In the genomic region with DNA sequence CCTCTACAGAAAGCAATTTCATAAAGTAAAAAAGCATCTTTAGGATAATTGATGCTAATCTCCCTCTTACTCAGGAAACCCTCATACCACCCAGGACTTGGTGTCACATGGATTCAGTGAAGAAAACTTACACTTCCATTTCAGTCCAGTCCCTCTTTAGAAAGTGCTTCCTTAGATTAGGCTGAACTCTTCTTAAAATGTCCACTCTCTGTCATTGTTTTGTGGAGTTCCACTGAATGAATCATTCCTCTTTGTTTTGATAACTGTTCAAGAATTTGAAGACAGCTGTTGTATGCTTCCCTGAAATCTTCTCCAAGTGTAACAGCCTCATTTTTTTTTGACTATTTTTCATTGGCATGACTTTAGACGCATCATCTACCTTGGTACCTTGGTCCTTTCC, we compare ENCODE assay signal across 16 cellular contexts.
DNase-seq lines count a peak whose midpoint lies in the region; FAIRE-seq and TF ChIP-seq lines count a peak whose summit lies in the region.
"Had no signal": no experiment of that assay in that cellular context is flagged by ENCODE, and none has a peak within 500 bp of the region (broad histone marks: within the 10 kb centered on the region; RNA-seq: fewer than 3 reads in every experiment).

No MANE protein-coding gene starts in this region.

- no peaks in the 10 kb centered on the region for H3K9me3 Mint-ChIP-seq in T-helper 2 cell treated with Interferon-gamma antibody and Interleukin-4, amounts not matched to agents 5 μg/mL and 100 μg/mL, for 36 hours

- TF ChIP-seq CTCF in brain microvascular endothelial cell (IDR thresholded peaks at IDR 0.05; ENCODE audit: low read depth, low read length, missing control alignments): no peak

- DNase-seq in HCEC 1CT: peak; percentile 80
- DNase-seq in brain microvascular endothelial cell: peak; percentile 30
- DNase-seq in hepatic stellate cell (ENCODE audit: low spot score): peak; percentile 25
- DNase-seq in urothelium cell line (ENCODE audit: low spot score): peak; percentile 18
- DNase-seq in SHP77 treated with DMSO at 0.1 percent for 48 hours (lab: John Stamatoyannopoulos, UW): no peak
- DNase-seq in H4 (ENCODE audit: low spot score): no peak
- DNase-seq in T-helper 2 cell treated with Interferon-gamma antibody and Interleukin-4, amounts not matched to agents 5 μg/mL and 100 μg/mL, for 36 hours (ENCODE audit: low spot score): no peak
- DNase-seq: COR-L47, cortex of kidney, KBM-7, NCI-H187 treated with DMSO at 0.1 percent for 48 hours, NCI-H82, nucleus accumbens, SHP77 had no signal

- no peak overlapping the region for H3K4me3 ChIP-seq in brain microvascular endothelial cell (ENCODE audit: low read depth, low read length)

- no peaks in the 10 kb centered on the region for H3K36me3 ChIP-seq in brain microvascular endothelial cell (replicated peaks)

- in situ Hi-C loops in brain microvascular endothelial cell (cut with HindIII; ENCODE audit: low pct_ligation_motif_present, low sequenced_read_pairs): no loop called here

- H3K27me3 ChIP-seq in brain microvascular endothelial cell (replicated peaks): no peaks in the 10 kb centered on the region

- peak overlapping the region; percentile 82 for H3K27ac ChIP-seq in brain microvascular endothelial cell

- no peaks in the 10 kb centered on the region for H3K27me3 Mint-ChIP-seq in T-helper 2 cell treated with Interferon-gamma antibody and Interleukin-4, amounts not matched to agents 5 μg/mL and 100 μg/mL, for 36 hours (ENCODE audit: low read depth)
- H3K27me3 Mint-ChIP-seq: activated naive CD8-positive, alpha-beta T cell had no signal

- no peaks in the 10 kb centered on the region for H3K36me3 Mint-ChIP-seq in T-helper 2 cell treated with Interferon-gamma antibody and Interleukin-4, amounts not matched to agents 5 μg/mL and 100 μg/mL, for 36 hours (ENCODE audit: low read depth)
- H3K36me3 Mint-ChIP-seq: activated naive CD8-positive, alpha-beta T cell had no signal

- no peak overlapping the region for H3K4me3 Mint-ChIP-seq in T-helper 2 cell treated with Interferon-gamma antibody and Interleukin-4, amounts not matched to agents 5 μg/mL and 100 μg/mL, for 36 hours
- H3K4me3 Mint-ChIP-seq: activated naive CD8-positive, alpha-beta T cell had no signal

- H3K4me1 Mint-ChIP-seq in T-helper 2 cell treated with Interferon-gamma antibody and Interleukin-4, amounts not matched to agents 5 μg/mL and 100 μg/mL, for 36 hours (ENCODE audit: low read depth): no peaks in the 10 kb centered on the region

- FAIRE-seq in urothelium cell line (lab: Jason Lieb, UNC): no peak
- FAIRE-seq: TTC549 had no signal

- no peak overlapping the region for H3K27ac Mint-ChIP-seq in T-helper 2 cell treated with Interferon-gamma antibody and Interleukin-4, amounts not matched to agents 5 μg/mL and 100 μg/mL, for 36 hours
- H3K27ac Mint-ChIP-seq: activated naive CD8-positive, alpha-beta T cell had no signal

Comparison
In these comparisons a context has a peak if more than half of its experiments do, and no peak if none do; other contexts are left out.
1. DNase-seq: peak in HCEC 1CT (single experiment), brain microvascular endothelial cell (single experiment), hepatic stellate cell (single experiment) and urothelium cell line (single experiment); none in SHP77 treated with DMSO at 0.1 percent for 48 hours (single experiment), H4 (single experiment) and T-helper 2 cell treated with Interferon-gamma antibody and Interleukin-4, amounts not matched to agents 5 μg/mL and 100 μg/mL, for 36 hours (single experiment).